2 cellular contexts compared by ENCODE assay signal in genomic region chr14:95765016-95765415, GRCh38.
TF ChIP-seq lines count a peak whose summit lies in the region.

No MANE protein-coding gene starts in this region.

TF ChIP-seq in GM23338, 12 proteins besides CTCF, POLR2A, EP300 and RAD21:
- TF ChIP-seq STAT1 (IDR thresholded peaks at IDR 0.05; ENCODE audit: unreplicated experiment) (no peak), POLR2AphosphoS5 (IDR thresholded peaks at IDR 0.05; ENCODE audit: low read depth) (no peak), EZH2phosphoT487 (IDR thresholded peaks at IDR 0.05; ENCODE audit: unreplicated experiment) (no peak), REST (IDR thresholded peaks at IDR 0.05; ENCODE audit: unreplicated experiment) (no peak), ETS1 (IDR thresholded peaks at IDR 0.05) (no peak), EZH2 (IDR thresholded peaks at IDR 0.05; ENCODE audit: low read depth, unreplicated experiment) (no peak), ZNF114 (CRISPR knock-in tag; IDR thresholded peaks at IDR 0.05) (no peak), CREB1 (CRISPR knock-in tag; IDR thresholded peaks at IDR 0.05; ENCODE audit: low read depth) (no peak), NANOG (IDR thresholded peaks at IDR 0.05; ENCODE audit: borderline replicate concordance) (no peak), ZNF331 (CRISPR knock-in tag; IDR thresholded peaks at IDR 0.05; ENCODE audit: low read depth) (no peak), JUNB (IDR thresholded peaks at IDR 0.05; ENCODE audit: unreplicated experiment) (no peak), ZNF462 (CRISPR knock-in tag; IDR thresholded peaks at IDR 0.05) (no peak)

TF ChIP-seq in HepG2, 621 proteins besides CTCF, POLR2A, EP300 and RAD21:
- TF ChIP-seq ZSCAN29 (CRISPR knock-in tag; conservative IDR thresholded peaks at IDR 0.05), result no peak
- no peak for TF ChIP-seq MEIS2 (CRISPR knock-in tag; IDR thresholded peaks at IDR 0.05)
- TF ChIP-seq NR3C1 (CRISPR knock-in tag; IDR thresholded peaks at IDR 0.05), result no peak
- TF ChIP-seq ZFP82 (CRISPR knock-in tag; IDR thresholded peaks at IDR 0.05; ENCODE audit: borderline replicate concordance), result no peak
- TF ChIP-seq ETS1 (CRISPR knock-in tag; IDR thresholded peaks at IDR 0.05), result no peak
- TF ChIP-seq ZNF441 (CRISPR knock-in tag; IDR thresholded peaks at IDR 0.05; ENCODE audit: borderline replicate concordance), result no peak
- no peak for TF ChIP-seq ZNF383 (CRISPR knock-in tag; IDR thresholded peaks at IDR 0.05; ENCODE audit: borderline replicate concordance)
- no peak for TF ChIP-seq ZBTB2 (CRISPR knock-in tag; IDR thresholded peaks at IDR 0.05; ENCODE audit: low read depth)
- no peak for TF ChIP-seq NR2F6 (IDR thresholded peaks at IDR 0.05)
- TF ChIP-seq NR2F6 (CRISPR knock-in tag; IDR thresholded peaks at IDR 0.05), result no peak
- no peak for TF ChIP-seq ZBTB21 (CRISPR knock-in tag; IDR thresholded peaks at IDR 0.05)
- TF ChIP-seq ZNF563 (CRISPR knock-in tag; IDR thresholded peaks at IDR 0.05), result no peak
- no peak for TF ChIP-seq MTA1 (CRISPR knock-in tag; IDR thresholded peaks at IDR 0.05; ENCODE audit: borderline replicate concordance)
TF ChIP-seq in HepG2: peak in this region for 0.
